Comparison of ENCODE assay signal across 8 cellular contexts in genomic region chr16:58755989-58756649, GRCh38. TPM values are rescaled to one million over a fixed set of nuclear protein-coding genes. Genes with fewer than 3 reads are reported as not detected.
DNase-seq lines count a peak whose midpoint lies in the region; ATAC-seq lines count a peak whose summit lies in the region.

No MANE protein-coding gene starts in this region.

- POLR2A ChIA-PET in naive thymus-derived CD8-positive, alpha-beta T cell (lab: Charles Lee), result interaction anchor here (0.6 to 1.1 kb wide), 2 partner anchors 128 to 232 kb away, joined by 4 to 9 read pairs; no protein-coding TSS in a partner anchor

- H3K9me3 Mint-ChIP-seq in naive thymus-derived CD8-positive, alpha-beta T cell, result no peaks in the 10 kb centered on the region

- no peaks in the 10 kb centered on the region for H3K27me3 Mint-ChIP-seq in naive thymus-derived CD8-positive, alpha-beta T cell

- peak; percentile 97 for ATAC-seq in GM19452 (IDR thresholded peaks at IDR 0.05; ENCODE audit: unreplicated experiment)
- peak; percentile 95 for ATAC-seq in HG03521 (IDR thresholded peaks at IDR 0.05; ENCODE audit: unreplicated experiment)
- ATAC-seq in esophagus mucosa, result peak; percentile 93
- ATAC-seq in naive thymus-derived CD8-positive, alpha-beta T cell, result peak; percentile 91 to 98

- peaks cover 8 to 9% (median 9%) of the 10 kb centered on the region in 4 donors for H3K4me1 Mint-ChIP-seq in naive thymus-derived CD8-positive, alpha-beta T cell

- no peaks in the 10 kb centered on the region for H3K36me3 Mint-ChIP-seq in naive thymus-derived CD8-positive, alpha-beta T cell

- peak; percentile 68 for DNase-seq in COLO668 (lab: John Stamatoyannopoulos, UW; ENCODE audit: unreplicated experiment)
- peak; percentile 80 for DNase-seq in NOMO-1 treated with DMSO at 0.1 percent for 48 hours (lab: John Stamatoyannopoulos, UW; ENCODE audit: unreplicated experiment)
- peak; percentile 78 for DNase-seq in activated CD8-positive, alpha-beta memory T cell treated with anti-CD3 and anti-CD28 coated beads, Interleukin-2, amount 50 U/mL, for 48 hours
- DNase-seq in naive thymus-derived CD8-positive, alpha-beta T cell, result peak; percentile 52 to 87 (median 74)
- DNase-seq in stimulated activated naive CD4-positive, alpha-beta T cell treated with Interleukin-2 at 50 U/mL for 16 hours (lab: John Stamatoyannopoulos, UW), result peak; percentile 73

- H3K27ac Mint-ChIP-seq in naive thymus-derived CD8-positive, alpha-beta T cell, result peak overlapping the region; percentile 23 to 95 (median 90)

- peak overlapping the region; percentile 42 to 83 (median 62) for H3K4me3 Mint-ChIP-seq in naive thymus-derived CD8-positive, alpha-beta T cell

RNA-seq across cellular contexts. Expression of gene GOT2, which starts 22.0 kb away (rescaled TPM):
- total RNA-seq in esophagus mucosa, result 98.2 TPM
- 10 to 100 TPM; 38.6 to 40.5 TPM for total RNA-seq in naive thymus-derived CD8-positive, alpha-beta T cell
- 10 to 100 TPM; 68.0 to 76.8 (median 76.6) TPM for polyA plus RNA-seq in naive thymus-derived CD8-positive, alpha-beta T cell

Comparison
In these comparisons a context has a peak if more than half of its experiments do, and no peak if none do; other contexts are left out.
1. Peak in every context shown above with its lines: DNase-seq and ATAC-seq.